In genomic region chr11:120212259-120212888, GRCh38 we compare ENCODE assay signal across 10 cellular contexts. TPM values are rescaled to one million over a fixed set of nuclear protein-coding genes. Genes with fewer than 3 reads are reported as not detected.
DNase-seq lines count a peak whose midpoint lies in the region; ATAC-seq and TF ChIP-seq lines count a peak whose summit lies in the region.
"Had no signal": no experiment of that assay in that cellular context is flagged by ENCODE, and none has a peak within 500 bp of the region (broad histone marks: within the 10 kb centered on the region; RNA-seq: fewer than 3 reads in every experiment).

No MANE protein-coding gene starts in this region.

- H3K27ac ChIP-seq in CD8-positive, alpha-beta memory T cell (ENCODE audit: low read depth, low read length) = no peak overlapping the region
- H3K27ac ChIP-seq in WERI-Rb-1 = no peak overlapping the region

- H3K27me3 Mint-ChIP-seq in CD8-positive, alpha-beta memory T cell = peaks cover 15 to 22% of the 10 kb centered on the region in 2 donors
- H3K27me3 Mint-ChIP-seq in activated B cell treated with CpG ODN at 0.5 μM for 24 hours (peaks cover 26% of the 10 kb centered on the region), progenitor cell of endocrine pancreas (peaks cover 59% of the 10 kb centered on the region)

- H3K4me1 ChIP-seq in CD8-positive, alpha-beta memory T cell (ENCODE audit: insufficient read depth, low read length) = peaks cover 13% of the 10 kb centered on the region

- ATAC-seq in activated B cell treated with CpG ODN at 0.5 μM for 24 hours (ENCODE audit: low read depth) (no peak), HG03095 (IDR thresholded peaks at IDR 0.05; ENCODE audit: unreplicated experiment) (no peak), HG02938 (IDR thresholded peaks at IDR 0.05; ENCODE audit: unreplicated experiment) (no peak), GM18502 (IDR thresholded peaks at IDR 0.05; ENCODE audit: poor library complexity, unreplicated experiment) (no peak)

- no peak overlapping the region for H3K4me3 ChIP-seq in CD8-positive, alpha-beta memory T cell (ENCODE audit: low read length)
- H3K4me3 ChIP-seq in fibroblast of mammary gland (ENCODE audit: control insufficient read depth, low read depth, low read length) (peak overlapping the region; percentile 83), WERI-Rb-1 (ENCODE audit: low read depth, low read length) (no peak overlapping the region)

- peaks cover 0 to 1% (median 0%) of the 10 kb centered on the region in 3 donors for H3K36me3 Mint-ChIP-seq in CD8-positive, alpha-beta memory T cell
- H3K36me3 Mint-ChIP-seq in activated B cell treated with CpG ODN at 0.5 μM for 24 hours (ENCODE audit: low read depth) = no peaks in the 10 kb centered on the region
- no peaks in the 10 kb centered on the region for H3K36me3 Mint-ChIP-seq in progenitor cell of endocrine pancreas (ENCODE audit: insufficient read depth)

- CTCF ChIA-PET in CD8-positive, alpha-beta memory T cell (lab: Charles Lee) = interaction anchor here (0.6 to 1.7 kb wide), 2 partner anchors 13 to 23 kb away, joined by 3 to 4 read pairs; no protein-coding TSS in a partner anchor
- CTCF ChIA-PET in activated B cell treated with CpG ODN at 0.5 μM for 24 hours (lab: Charles Lee) = no interaction called here

- TF ChIP-seq CTCF in activated B cell treated with CpG ODN at 0.5 μM for 24 hours (IDR thresholded peaks at IDR 0.05) (no peak), fibroblast of mammary gland (conservative IDR thresholded peaks at IDR 0.05; ENCODE audit: control insufficient read depth, insufficient read depth, low read depth, low read length) (no peak), progenitor cell of endocrine pancreas (IDR thresholded peaks at IDR 0.05; ENCODE audit: unreplicated experiment) (no peak), WERI-Rb-1 (IDR thresholded peaks at IDR 0.05; ENCODE audit: low read depth, low read length) (no peak)

- no peaks in the 10 kb centered on the region for H3K27me3 ChIP-seq in CD8-positive, alpha-beta memory T cell (ENCODE audit: insufficient read depth, low read length, poor library complexity, severe bottlenecking)
- peaks cover 7% of the 10 kb centered on the region for H3K27me3 ChIP-seq in WERI-Rb-1 (ENCODE audit: insufficient read depth, low read depth, severe bottlenecking)

- H3K4me3 Mint-ChIP-seq in CD8-positive, alpha-beta memory T cell = peak overlapping the region; percentile 30 to 80 (median 68)
- H3K4me3 Mint-ChIP-seq in activated B cell treated with CpG ODN at 0.5 μM for 24 hours (peak overlapping the region; percentile 52), progenitor cell of endocrine pancreas (ENCODE audit: low read depth) (peak overlapping the region; percentile 51)

- intact Hi-C loops in activated B cell treated with CpG ODN at 0.5 μM for 24 hours (cut with micrococcal nuclease) = loop anchor here (10.0 kb wide), 1 partner anchor 538 kb away; no protein-coding TSS in a partner anchor

- POLR2A ChIA-PET in CD8-positive, alpha-beta memory T cell (lab: Charles Lee) = no interaction called here
- POLR2A ChIA-PET in activated B cell treated with CpG ODN at 0.5 μM for 24 hours (lab: Charles Lee) = no interaction called here

- peaks cover 12 to 22% (median 15%) of the 10 kb centered on the region in 3 donors for H3K4me1 Mint-ChIP-seq in CD8-positive, alpha-beta memory T cell
- peaks cover 14% of the 10 kb centered on the region for H3K4me1 Mint-ChIP-seq in activated B cell treated with CpG ODN at 0.5 μM for 24 hours
- peaks cover 14% of the 10 kb centered on the region for H3K4me1 Mint-ChIP-seq in progenitor cell of endocrine pancreas (ENCODE audit: low read depth)

- no peaks in the 10 kb centered on the region for H3K9me3 ChIP-seq in CD8-positive, alpha-beta memory T cell (ENCODE audit: low read length)
- no peaks in the 10 kb centered on the region for H3K9me3 ChIP-seq in WERI-Rb-1 (ENCODE audit: severe bottlenecking)

- DNase-seq in CD8-positive, alpha-beta memory T cell = no peak
- DNase-seq in activated B cell treated with CpG ODN at 0.5 μM for 24 hours (no peak), fibroblast of mammary gland (ENCODE audit: low read depth) (no peak), progenitor cell of endocrine pancreas (ENCODE audit: low spot score, unreplicated experiment) (no peak), WERI-Rb-1 (no peak)
- DNase-seq: glutamatergic neuron, NCI-H2227 treated with DMSO at 0.1 percent for 48 hours had no signal

- H3K36me3 ChIP-seq in CD8-positive, alpha-beta memory T cell (ENCODE audit: insufficient read depth, low read length) = no peaks in the 10 kb centered on the region
- H3K36me3 ChIP-seq in WERI-Rb-1 = no peaks in the 10 kb centered on the region

- peaks cover 0 to 2% (median 0%) of the 10 kb centered on the region in 5 donors for H3K9me3 Mint-ChIP-seq in CD8-positive, alpha-beta memory T cell
- H3K9me3 Mint-ChIP-seq in activated B cell treated with CpG ODN at 0.5 μM for 24 hours = no peaks in the 10 kb centered on the region
- no peaks in the 10 kb centered on the region for H3K9me3 Mint-ChIP-seq in progenitor cell of endocrine pancreas (ENCODE audit: low read depth)

- H3K27ac Mint-ChIP-seq in CD8-positive, alpha-beta memory T cell = peak overlapping the region in 1 of 8 donors; percentile 38
- H3K27ac Mint-ChIP-seq in activated B cell treated with CpG ODN at 0.5 μM for 24 hours (no peak overlapping the region), progenitor cell of endocrine pancreas (no peak overlapping the region)

RNA-seq across cellular contexts. Expression of gene OAF, which starts 1.5 kb away (rescaled TPM):
- total RNA-seq in CD8-positive, alpha-beta memory T cell = 1 to 10 TPM; 3.0 to 3.4 TPM
- polyA plus RNA-seq in CD8-positive, alpha-beta memory T cell = 2.6 TPM
- total RNA-seq in activated B cell treated with CpG ODN at 0.5 μM for 24 hours = 0.78 and 0.98 TPM in 2 replicates
- total RNA-seq in progenitor cell of endocrine pancreas = 6.5 and 6.6 TPM in 2 replicates

RNA-seq across cellular contexts. Expression of gene POU2F3, which starts 27.6 kb away (rescaled TPM):
- not detected for total RNA-seq in CD8-positive, alpha-beta memory T cell
- not detected for polyA plus RNA-seq in CD8-positive, alpha-beta memory T cell
- total RNA-seq in activated B cell treated with CpG ODN at 0.5 μM for 24 hours (not detected in 2 replicates), progenitor cell of endocrine pancreas (0.09 TPM in 1 of 2 replicates, not detected in the other)
